8 cellular contexts compared by ENCODE assay signal in the genomic region with DNA sequence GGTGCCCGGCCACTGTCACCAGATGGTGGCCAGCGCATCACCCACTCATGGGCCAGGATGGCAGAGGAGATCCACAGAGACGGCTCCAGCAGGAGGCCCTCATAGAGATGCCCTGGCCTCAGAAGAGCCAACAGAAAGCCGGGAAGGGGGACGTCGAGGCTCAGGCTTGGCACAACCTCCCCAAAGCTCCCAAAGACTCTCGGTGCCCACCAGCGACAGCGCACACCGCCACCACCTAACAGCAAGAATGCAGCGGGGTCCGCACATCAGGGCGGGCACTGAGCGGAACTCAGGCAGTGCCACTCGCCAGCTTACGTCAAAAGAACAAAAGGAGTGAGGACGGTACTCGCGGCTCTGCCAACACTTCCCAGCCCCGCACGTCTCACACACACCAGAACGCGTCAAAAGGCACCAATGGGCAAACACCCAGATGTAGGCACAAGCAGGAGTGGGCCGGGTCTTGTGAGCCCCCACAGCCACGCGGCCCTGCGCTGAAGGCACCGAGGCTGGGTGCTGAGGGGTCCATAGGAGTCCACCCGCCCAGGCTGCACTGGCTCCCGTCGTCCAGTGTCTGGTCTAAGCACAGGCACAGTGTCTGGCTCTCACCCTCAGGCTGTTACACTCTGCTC. TPM values are rescaled to one million over a fixed set of nuclear protein-coding genes. Genes with fewer than 3 reads are reported as not detected.
DNase-seq lines count a peak whose midpoint lies in the region; ATAC-seq, FAIRE-seq and TF ChIP-seq lines count a peak whose summit lies in the region.
"Not testable (repeated sequence)": the region's sequence is repeated elsewhere in the genome, so short reads cannot be mapped to it uniquely, and the experiment has no call there.

No MANE protein-coding gene starts in this region.

- not testable (repeated sequence) for TF ChIP-seq POLR2A in Peyer's patch (IDR thresholded peaks at IDR 0.05); K562 (conservative IDR thresholded peaks at IDR 0.05); upper lobe of left lung (IDR thresholded peaks at IDR 0.05)

- not testable (repeated sequence) for DNase-seq in CD4-positive, alpha-beta T cell; Peyer's patch; K562 (ENCODE audit: extremely low read depth in 1 of 4, low spot score in 3 of 4); left lobe of liver (ENCODE audit: low spot score); natural killer cell treated with Interleukin-12 subunit alpha and Interleukin-12 subunit beta and Interleukin-15 and Interleukin-18, amount 100 ng/mL, for 72 hours (ENCODE audit: low spot score)
- DNase-seq in upper lobe of left lung, result peak in 1 of 2 donors; percentile 86

- not testable (repeated sequence) for FAIRE-seq in K562 (lab: Jason Lieb, UNC)

- POLR2A ChIA-PET in CD4-positive, alpha-beta T cell (lab: Charles Lee); K562 (lab: Yijun Ruan, JAX): not testable (repeated sequence)

- H3K4me3 Mint-ChIP-seq in CD4-positive, alpha-beta T cell, result peak overlapping the region; percentile 11
- H3K4me3 Mint-ChIP-seq in natural killer cell treated with Interleukin-12 subunit alpha and Interleukin-12 subunit beta and Interleukin-15 and Interleukin-18, amount 100 ng/mL, for 72 hours, result peak overlapping the region; percentile 8

- not testable (repeated sequence) for H3K9me3 Mint-ChIP-seq in CD4-positive, alpha-beta T cell; natural killer cell treated with Interleukin-12 subunit alpha and Interleukin-12 subunit beta and Interleukin-15 and Interleukin-18, amount 100 ng/mL, for 72 hours

- H3K36me3 Mint-ChIP-seq in CD4-positive, alpha-beta T cell (ENCODE audit: low read depth); natural killer cell treated with Interleukin-12 subunit alpha and Interleukin-12 subunit beta and Interleukin-15 and Interleukin-18, amount 100 ng/mL, for 72 hours: not testable (repeated sequence)

- H3K27ac ChIP-seq in CD4-positive, alpha-beta T cell (ENCODE audit: low read depth, low read length); K562 (ENCODE audit: extremely low read depth, low read depth, low read length): not testable (repeated sequence)
- H3K27ac ChIP-seq in Peyer's patch, result peak overlapping the region; percentile 40 to 96 (median 80)
- H3K27ac ChIP-seq in skin epidermis, result peak overlapping the region in 20 of 21 experiments; percentile 6 to 93 (median 84)
- peak overlapping the region; percentile 60 to 91 (median 88) for H3K27ac ChIP-seq in upper lobe of left lung

- H3K9me1 ChIP-seq in K562 (ENCODE audit: control insufficient read depth, insufficient read depth, low read length), result not testable (repeated sequence)

- not testable (repeated sequence) for ATAC-seq in CD4-positive, alpha-beta T cell (ENCODE audit: poor library complexity); natural killer cell treated with Interleukin-12 subunit alpha and Interleukin-12 subunit beta and Interleukin-15 and Interleukin-18, amount 100 ng/mL, for 72 hours; upper lobe of left lung (ENCODE audit: low FRiP score in 2 of 2)
- peak; percentile 5 for ATAC-seq in K562
- peak; percentile 21 for ATAC-seq in esophagus mucosa
- ATAC-seq in left lobe of liver, result peak; percentile 1

- BruUV-seq in K562 (replicated peaks; lab: Mats Ljungman, UMichigan), result not testable (repeated sequence)

- H3K27ac Mint-ChIP-seq in CD4-positive, alpha-beta T cell; natural killer cell treated with Interleukin-12 subunit alpha and Interleukin-12 subunit beta and Interleukin-15 and Interleukin-18, amount 100 ng/mL, for 72 hours: not testable (repeated sequence)

- H3K4me1 ChIP-seq in Peyer's patch, result peaks cover 0 to 57% (median 10%) of the 10 kb centered on the region in 4 donors
- H3K4me1 ChIP-seq in K562 (replicated peaks in 1 of 2; ENCODE audit: control insufficient read depth in 2 of 2, insufficient read depth in 2 of 2, low read length in 2 of 2), result peaks cover 0 to 56% of the 10 kb centered on the region in 2 experiments; a peak in 4 of 5 replicates
- peaks cover 49 to 67% (median 55%) of the 10 kb centered on the region in 4 donors for H3K4me1 ChIP-seq in upper lobe of left lung

- in situ Hi-C loops in K562 (cut with MboI), result not testable (repeated sequence)

- not testable (repeated sequence) for H2AFZ ChIP-seq in K562 (ENCODE audit: low read depth, low read length)

- H3K79me2 ChIP-seq in K562 (ENCODE audit: control insufficient read depth, insufficient read depth, low read length), result peaks cover 15% of the 10 kb centered on the region

- H3K4me3 ChIP-seq in Peyer's patch, K562, upper lobe of left lung: not testable (repeated sequence)
- H3K4me3 ChIP-seq in skin epidermis, result peak overlapping the region in 1 of 7 experiments; percentile 9

- H3K4me2 ChIP-seq in K562 (ENCODE audit: insufficient read depth, low read length), result not testable (repeated sequence)

- CTCF ChIA-PET in CD4-positive, alpha-beta T cell (lab: Charles Lee), result interaction anchor here (1.2 to 1.7 kb wide), 2 partner anchors 14 to 20 kb away, joined by 3 to 8 read pairs; no protein-coding TSS in a partner anchor
- CTCF ChIA-PET in K562 (lab: Yijun Ruan, JAX; ENCODE audit: low intra/inter-chr PET ratio), result not testable (repeated sequence)

- intact Hi-C loops in CD4-positive, alpha-beta T cell (cut with DNase I, micrococcal nuclease); K562 (cut with micrococcal nuclease): not testable (repeated sequence)

- TF ChIP-seq CTCF in CD4-positive, alpha-beta T cell (IDR thresholded peaks at IDR 0.05); Peyer's patch (IDR thresholded peaks at IDR 0.05); K562 (IDR thresholded peaks at IDR 0.05 in 2 of 3, conservative IDR thresholded peaks at IDR 0.05 in 1 of 3; ENCODE audit: insufficient read depth in 2 of 3, low read depth in 1 of 3, low read length in 3 of 3); upper lobe of left lung (IDR thresholded peaks at IDR 0.05): not testable (repeated sequence)

- H3K9me3 ChIP-seq in CD4-positive, alpha-beta T cell (ENCODE audit: control insufficient read depth, low read length); Peyer's patch; K562 (replicated peaks; ENCODE audit: control insufficient read depth, insufficient read depth, low read depth, low read length); upper lobe of left lung: not testable (repeated sequence)

- H3K27me3 ChIP-seq in CD4-positive, alpha-beta T cell (ENCODE audit: control insufficient read depth, insufficient read depth, low read length); Peyer's patch; K562 (ENCODE audit: control insufficient read depth in 2 of 2, insufficient read depth in 2 of 2, low read length in 2 of 2); upper lobe of left lung: not testable (repeated sequence)

- WGBS in K562 (ENCODE audit: insufficient coverage, low coverage, missing lambda C conversion rate), result 83% methylated on average over 25 of the region's 31 CpGs
- WGBS in upper lobe of left lung, 2 donors, result 65 to 85% methylated on average over 22 to 26 of the region's 31 CpGs

- H3K36me3 ChIP-seq in Peyer's patch; K562 (ENCODE audit: control insufficient read depth, insufficient read depth, low read length); upper lobe of left lung: not testable (repeated sequence)

- H3K27me3 Mint-ChIP-seq in CD4-positive, alpha-beta T cell; natural killer cell treated with Interleukin-12 subunit alpha and Interleukin-12 subunit beta and Interleukin-15 and Interleukin-18, amount 100 ng/mL, for 72 hours: not testable (repeated sequence)

- not testable (repeated sequence) for TF ChIP-seq RAD21 in K562 (CRISPR knock-in tag; conservative IDR thresholded peaks at IDR 0.05 in 1 of 2, IDR thresholded peaks at IDR 0.05 in 1 of 2)

- not testable (repeated sequence) for H4K20me1 ChIP-seq in K562 (replicated peaks; ENCODE audit: control insufficient read depth, insufficient read depth, low read length)

- peaks cover 12% of the 10 kb centered on the region for H3K4me1 Mint-ChIP-seq in CD4-positive, alpha-beta T cell (ENCODE audit: low read depth)
- peaks cover 6 to 11% of the 10 kb centered on the region in 2 donors for H3K4me1 Mint-ChIP-seq in natural killer cell treated with Interleukin-12 subunit alpha and Interleukin-12 subunit beta and Interleukin-15 and Interleukin-18, amount 100 ng/mL, for 72 hours (ENCODE audit: low read depth in 2 of 2)

- peak overlapping the region in 1 of 2 experiments; percentile 58; a peak in 2 of 4 replicates for H3K9ac ChIP-seq in K562 (ENCODE audit: insufficient read depth in 1 of 2, low read depth in 2 of 2, low read length in 2 of 2)

- TF ChIP-seq EP300 in K562 (IDR thresholded peaks at IDR 0.05; ENCODE audit: low read length); upper lobe of left lung (IDR thresholded peaks at IDR 0.05): not testable (repeated sequence)

RNA-seq across cellular contexts. Expression of a gene that starts 8.7 kb away (rescaled TPM):
- total RNA-seq in CD4-positive, alpha-beta T cell, result 10 to 100 TPM; 80.3 to 85.6 TPM
- total RNA-seq in Peyer's patch (100 to 1,000 TPM in 3 of 4 donors, 10 to 100 TPM in 1; 64.6 to 305 (median 188) TPM), K562 (2014; rRNA removed) (35.9 and 37.1 TPM in 2 replicates), K562 (2014; rRNA removed; fragmentation: Illumina TruSeq; extraction: Trizol) (4.5 and 7.0 TPM in 2 replicates), K562 (2015; rRNA removed; fragmentation: Illumina TruSeq; extraction: Trizol) (20.2 and 23.9 TPM in 2 replicates), K562 (2021) (65.5 and 93.5 TPM in 2 replicates), esophagus mucosa (34.8 TPM), left lobe of liver (65.0 TPM), upper lobe of left lung (100 to 1,000 TPM in 3 of 6 donors, 10 to 100 TPM in 3; 75.4 to 567 (median 106) TPM)
- 153 and 616 TPM in 2 replicates for total RNA-seq in K562 (2011; cell fraction: chromatin; rRNA removed; ENCODE audit: low replicate concordance)
- total RNA-seq in K562 (2011; cell fraction: nucleolus; rRNA removed), result 429 and 449 TPM in 2 replicates
- 168 and 178 TPM in 2 replicates for total RNA-seq in K562 (2011; cell fraction: nucleoplasm; rRNA removed)
- polyA plus RNA-seq in K562 (2011; rRNA removed) (12.6 and 21.4 TPM in 2 replicates), K562 (2014; fragmentation: Illumina TruSeq; extraction: Trizol) (6.9 and 21.8 TPM in 2 replicates), K562 (2014; fragmentation: Nextera tagmentation; extraction: Ambion mirVana) (under 1 TPM; 0.23 to 0.28 TPM), K562 (2014; rRNA removed) (42.3 and 54.4 TPM in 2 replicates)
- polyA plus RNA-seq in K562 (2011; cell fraction: cytosol; rRNA removed), result 19.4 and 51.6 TPM in 2 replicates
- 204 and 342 TPM in 2 replicates for polyA plus RNA-seq in K562 (2011; cell fraction: nucleus; rRNA removed)
- polyA plus RNA-seq in K562 (2012), result 41.5 and 96.4 TPM in 2 replicates
- 11.9 and 18.2 TPM in 2 replicates for polyA minus RNA-seq in K562 (2011; rRNA and poly(A)+ RNA removed)
- 46.2 and 53.6 TPM in 2 replicates for polyA minus RNA-seq in K562 (2011; cell fraction: cytosol; rRNA and poly(A)+ RNA removed)
- polyA minus RNA-seq in K562 (2011; cell fraction: nucleus; rRNA and poly(A)+ RNA removed), result 87.5 and 110 TPM in 2 replicates
- total RNA-seq in natural killer cell treated with Interleukin-12 subunit alpha and Interleukin-12 subunit beta and Interleukin-15 and Interleukin-18, amount 100 ng/mL, for 72 hours, result 100 to 1,000 TPM in 1 of 2 donors, 10 to 100 TPM in 1; 66.4 to 145 TPM

RNA-seq across cellular contexts. Expression of a gene that starts 21.4 kb away (rescaled TPM):
- total RNA-seq in CD4-positive, alpha-beta T cell, result not detected
- total RNA-seq in Peyer's patch, result 10 to 100 TPM; 17.9 to 33.8 (median 24.3) TPM
- total RNA-seq in K562 (2011; cell fraction: chromatin; rRNA removed; ENCODE audit: low replicate concordance), result 8.2 and 15.9 TPM in 2 replicates
- 15.8 and 18.8 TPM in 2 replicates for total RNA-seq in K562 (2011; cell fraction: nucleolus; rRNA removed)
- total RNA-seq in K562 (2011; cell fraction: nucleoplasm; rRNA removed), result 11.4 and 14.5 TPM in 2 replicates
- 2.9 and 3.5 TPM in 2 replicates for total RNA-seq in K562 (2014; rRNA removed)
- 0.58 and 0.77 TPM in 2 replicates for total RNA-seq in K562 (2014; rRNA removed; fragmentation: Illumina TruSeq; extraction: Trizol)
- total RNA-seq in K562 (2015; rRNA removed; fragmentation: Illumina TruSeq; extraction: Trizol), result 0.94 and 1.8 TPM in 2 replicates
- total RNA-seq in K562 (2021), result 3.0 and 3.1 TPM in 2 replicates
- polyA plus RNA-seq in K562 (2011; rRNA removed), result 5.3 and 13.0 TPM in 2 replicates
- 4.8 and 7.7 TPM in 2 replicates for polyA plus RNA-seq in K562 (2011; cell fraction: cytosol; rRNA removed)
- polyA plus RNA-seq in K562 (2011; cell fraction: nucleus; rRNA removed), result 65.3 and 85.4 TPM in 2 replicates
- polyA plus RNA-seq in K562 (2012), result 6.6 and 10.4 TPM in 2 replicates
- 2.1 and 2.2 TPM in 2 replicates for polyA plus RNA-seq in K562 (2014; fragmentation: Illumina TruSeq; extraction: Trizol)
- under 1 TPM; 0.25 to 0.63 TPM for polyA plus RNA-seq in K562 (2014; fragmentation: Nextera tagmentation; extraction: Ambion mirVana)
- polyA plus RNA-seq in K562 (2014; rRNA removed), result 3.8 and 6.1 TPM in 2 replicates
- 1.2 and 2.2 TPM in 2 replicates for polyA minus RNA-seq in K562 (2011; rRNA and poly(A)+ RNA removed)
- 1.8 TPM in 1 of 2 replicates, not detected in the other for polyA minus RNA-seq in K562 (2011; cell fraction: cytosol; rRNA and poly(A)+ RNA removed)
- polyA minus RNA-seq in K562 (2011; cell fraction: nucleus; rRNA and poly(A)+ RNA removed), result 4.6 and 8.0 TPM in 2 replicates
- total RNA-seq in esophagus mucosa, result 6.0 TPM
- total RNA-seq in left lobe of liver, result 10.2 TPM
- total RNA-seq in natural killer cell treated with Interleukin-12 subunit alpha and Interleukin-12 subunit beta and Interleukin-15 and Interleukin-18, amount 100 ng/mL, for 72 hours, result under 1 TPM in 1 of 2 donors, not detected in 1; 0.89 TPM
- 1 to 10 TPM in 1 of 6 donors, under 1 TPM in 3, not detected in 2; 0.30 to 6.8 (median 0.85) TPM for total RNA-seq in upper lobe of left lung

RNA-seq across cellular contexts. Expression of a gene that starts 28.5 kb away (rescaled TPM):
- 10 to 100 TPM; 19.9 to 24.0 TPM for total RNA-seq in CD4-positive, alpha-beta T cell
- total RNA-seq in Peyer's patch, result 100 to 1,000 TPM in 1 of 4 donors, 10 to 100 TPM in 3; 51.2 to 120 (median 79.3) TPM
- 31.9 and 110 TPM in 2 replicates for total RNA-seq in K562 (2011; cell fraction: chromatin; rRNA removed; ENCODE audit: low replicate concordance)
- total RNA-seq in K562 (2011; cell fraction: nucleolus; rRNA removed), result 74.5 and 76.3 TPM in 2 replicates
- total RNA-seq in K562 (2011; cell fraction: nucleoplasm; rRNA removed), result 45.7 and 51.9 TPM in 2 replicates
- 55.5 and 79.2 TPM in 2 replicates for total RNA-seq in K562 (2014; rRNA removed)
- total RNA-seq in K562 (2014; rRNA removed; fragmentation: Illumina TruSeq; extraction: Trizol), result 24.3 and 29.9 TPM in 2 replicates
- total RNA-seq in K562 (2015; rRNA removed; fragmentation: Illumina TruSeq; extraction: Trizol), result 42.8 and 45.9 TPM in 2 replicates
- 109 and 113 TPM in 2 replicates for total RNA-seq in K562 (2021)
- 41.6 and 61.6 TPM in 2 replicates for polyA plus RNA-seq in K562 (2011; rRNA removed)
- polyA plus RNA-seq in K562 (2011; cell fraction: cytosol; rRNA removed), result 63.2 and 103 TPM in 2 replicates
- polyA plus RNA-seq in K562 (2011; cell fraction: nucleus; rRNA removed), result 105 and 141 TPM in 2 replicates
- polyA plus RNA-seq in K562 (2012), result 99.7 and 110 TPM in 2 replicates
- polyA plus RNA-seq in K562 (2014; fragmentation: Illumina TruSeq; extraction: Trizol), result 40.8 and 76.8 TPM in 2 replicates
- 1 to 10 TPM; 1.1 to 1.5 TPM for polyA plus RNA-seq in K562 (2014; fragmentation: Nextera tagmentation; extraction: Ambion mirVana)
- 55.5 and 63.3 TPM in 2 replicates for polyA plus RNA-seq in K562 (2014; rRNA removed)
- polyA minus RNA-seq in K562 (2011; rRNA and poly(A)+ RNA removed), result 24.9 and 30.1 TPM in 2 replicates
- 51.2 and 66.0 TPM in 2 replicates for polyA minus RNA-seq in K562 (2011; cell fraction: cytosol; rRNA and poly(A)+ RNA removed)
- polyA minus RNA-seq in K562 (2011; cell fraction: nucleus; rRNA and poly(A)+ RNA removed), result 25.8 and 29.9 TPM in 2 replicates
- 96.6 TPM for total RNA-seq in esophagus mucosa
- 44.2 TPM for total RNA-seq in left lobe of liver
- 10 to 100 TPM; 69.0 to 91.7 TPM for total RNA-seq in natural killer cell treated with Interleukin-12 subunit alpha and Interleukin-12 subunit beta and Interleukin-15 and Interleukin-18, amount 100 ng/mL, for 72 hours
- total RNA-seq in upper lobe of left lung, result 10 to 100 TPM; 34.6 to 72.6 (median 52.9) TPM
